Comparison of ENCODE assay signal across 9 cellular contexts in the genomic region with DNA sequence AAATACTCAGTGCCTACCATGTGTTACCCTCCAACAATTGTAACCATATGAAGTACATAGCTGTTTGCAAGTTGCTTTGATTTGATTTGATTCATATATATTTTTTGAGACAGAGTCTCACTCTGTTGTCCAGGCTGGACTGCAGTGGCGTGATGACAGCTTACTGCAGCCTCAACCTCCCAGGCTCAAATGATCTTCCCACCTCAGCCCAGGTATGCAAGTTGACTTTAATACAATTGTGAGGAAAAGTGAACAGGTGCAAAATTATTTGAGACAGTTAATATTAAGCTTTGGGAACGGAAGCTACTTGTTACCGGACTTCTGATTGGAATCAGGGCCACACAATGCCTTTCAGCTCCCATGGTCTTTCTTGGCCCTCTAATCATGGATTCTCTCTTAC. TPM values are rescaled to one million over a fixed set of nuclear protein-coding genes. Genes with fewer than 3 reads are reported as not detected.
DNase-seq lines count a peak whose midpoint lies in the region; ATAC-seq and TF ChIP-seq lines count a peak whose summit lies in the region.
"Had no signal": no experiment of that assay in that cellular context is flagged by ENCODE, and none has a peak within 500 bp of the region (broad histone marks: within the 10 kb centered on the region; RNA-seq: fewer than 3 reads in every experiment).

No MANE protein-coding gene starts in this region.

- peaks cover 43% of the 10 kb centered on the region for H3K36me3 Mint-ChIP-seq in CD8-positive, alpha-beta T cell
- peaks cover 31% of the 10 kb centered on the region for H3K36me3 Mint-ChIP-seq in neural crest cell (ENCODE audit: low read depth)

- CTCF ChIA-PET in CD8-positive, alpha-beta T cell (lab: Charles Lee) = interaction anchor here (1.2 kb wide), 1 partner anchor 14 kb away, joined by 3 read pairs; no protein-coding TSS in a partner anchor

- no peak for TF ChIP-seq POLR2A in erythroblast (IDR thresholded peaks at IDR 0.05; ENCODE audit: low read length)

- TF ChIP-seq CTCF in CD8-positive, alpha-beta T cell (IDR thresholded peaks at IDR 0.05) = no peak
- TF ChIP-seq CTCF in KMS-11 (conservative IDR thresholded peaks at IDR 0.05; ENCODE audit: low read depth, low read length) (no peak), coronary artery (IDR thresholded peaks at IDR 0.05) (no peak), neural crest cell (conservative IDR thresholded peaks at IDR 0.05) (no peak)

- peaks cover 28% of the 10 kb centered on the region for H3K79me2 ChIP-seq in KMS-11 (ENCODE audit: insufficient read depth, low read depth)

- H2AFZ ChIP-seq in KMS-11 (ENCODE audit: low read depth) = peak overlapping the region; percentile 86

- H3K27me3 ChIP-seq in CD8-positive, alpha-beta T cell (ENCODE audit: insufficient read depth, low read length) = no peaks in the 10 kb centered on the region
- H3K27me3 ChIP-seq in KMS-11 (ENCODE audit: insufficient read depth, low read depth) = no peaks in the 10 kb centered on the region

- no peak overlapping the region for H3K27ac ChIP-seq in CD8-positive, alpha-beta T cell (ENCODE audit: low read depth, low read length)
- no peak overlapping the region; the same call in 1 of the 2 replicates for H3K27ac ChIP-seq in KMS-11
- H3K27ac ChIP-seq in coronary artery = peak overlapping the region; percentile 70 to 91

- no peak for DNase-seq in CD8-positive, alpha-beta T cell
- DNase-seq in coronary artery (ENCODE audit: low spot score) (peak; percentile 52), neural crest cell (ENCODE audit: low read depth, low spot score) (no peak), DMS153 treated with DMSO at 0.1 percent for 48 hours (lab: John Stamatoyannopoulos, UW; ENCODE audit: unreplicated experiment) (no peak), NCI-H345 (lab: John Stamatoyannopoulos, UW) (no peak), erythroblast (lab: John Stamatoyannopoulos, UW) (no peak), pons (ENCODE audit: low spot score) (no peak)
- DNase-seq: NCI-H1048 had no signal

- peaks cover 10% of the 10 kb centered on the region for H3K36me3 ChIP-seq in CD8-positive, alpha-beta T cell (ENCODE audit: insufficient read depth, low read length)
- H3K36me3 ChIP-seq in KMS-11 (ENCODE audit: insufficient read depth) = peaks cover 17% of the 10 kb centered on the region; the same call in 1 of the 2 replicates

- peak overlapping the region; percentile 99 for H3K4me3 Mint-ChIP-seq in CD8-positive, alpha-beta T cell
- peak overlapping the region; percentile 99 for H3K4me3 Mint-ChIP-seq in neural crest cell

- H3K4me3 ChIP-seq in CD8-positive, alpha-beta T cell (ENCODE audit: low read depth, low read length) = no peak overlapping the region
- H3K4me3 ChIP-seq in KMS-11 (IDR thresholded peaks at IDR 0.05; ENCODE audit: insufficient read depth, low read depth, low read length) (no peak overlapping the region), coronary artery (peak overlapping the region; percentile 96)

- intact Hi-C loops in CD8-positive, alpha-beta T cell (cut with DNase I, micrococcal nuclease) = loop anchor here (5.0 to 10.0 kb wide), 6 partner anchors 145 to 1683 kb away; partner anchors contain the start of genes ATIC (in 2 of the 2) and XRCC5 (in 1 of the 2)

- no peaks in the 10 kb centered on the region for H3K9me3 Mint-ChIP-seq in CD8-positive, alpha-beta T cell
- H3K9me3 Mint-ChIP-seq in neural crest cell = no peaks in the 10 kb centered on the region

- peak overlapping the region; percentile 94 for H3K27ac Mint-ChIP-seq in CD8-positive, alpha-beta T cell
- no peak overlapping the region for H3K27ac Mint-ChIP-seq in neural crest cell (ENCODE audit: unreplicated experiment)

- H3K27me3 Mint-ChIP-seq in CD8-positive, alpha-beta T cell (ENCODE audit: low read depth) = no peaks in the 10 kb centered on the region
- no peaks in the 10 kb centered on the region for H3K27me3 Mint-ChIP-seq in neural crest cell (ENCODE audit: low read depth)

- H3K9me3 ChIP-seq in CD8-positive, alpha-beta T cell (ENCODE audit: low read length) = no peaks in the 10 kb centered on the region

- ATAC-seq in CD8-positive, alpha-beta T cell = no peak

- peaks cover 45% of the 10 kb centered on the region for H3K4me1 Mint-ChIP-seq in CD8-positive, alpha-beta T cell (ENCODE audit: low read depth)
- H3K4me1 Mint-ChIP-seq in neural crest cell = peaks cover 48% of the 10 kb centered on the region

- peak overlapping the region; percentile 65 for H3K4me2 ChIP-seq in KMS-11

- POLR2A ChIA-PET in CD8-positive, alpha-beta T cell (lab: Charles Lee) = interaction anchor here (1.3 to 1.5 kb wide), 2 partner anchors 53 to 145 kb away, joined by 3 read pairs; no protein-coding TSS in a partner anchor

- no peaks in the 10 kb centered on the region for H4K20me1 ChIP-seq in KMS-11 (ENCODE audit: insufficient read depth)

- H3K4me1 ChIP-seq in CD8-positive, alpha-beta T cell (ENCODE audit: insufficient read depth, low read length) = peaks cover 25% of the 10 kb centered on the region
- peaks cover 29% of the 10 kb centered on the region for H3K4me1 ChIP-seq in KMS-11 (ENCODE audit: low read depth, poor library complexity, severe bottlenecking)

- H3K9ac ChIP-seq in KMS-11 = peak overlapping the region; percentile 94; the same call in 1 of the 2 replicates

RNA-seq across cellular contexts. Expression of gene RPL37A, which starts 1.3 kb away (rescaled TPM):
- 1,000 to 10,000 TPM; 4,048 to 4,064 TPM for total RNA-seq in CD8-positive, alpha-beta T cell
- total RNA-seq in neural crest cell = 3,339 and 3,393 TPM in 2 replicates

Comparison
In these comparisons a context has a peak if more than half of its experiments do, and no peak if none do; other contexts are left out.
1. H3K27ac ChIP-seq: peak in coronary artery (2 of 2); none in CD8-positive, alpha-beta T cell (single experiment) and KMS-11 (single experiment).